In genomic region chr20:62476074-62476838, GRCh38 we compare ENCODE assay signal across 13 cellular contexts. TPM values are rescaled to one million over a fixed set of nuclear protein-coding genes. Genes with fewer than 3 reads are reported as not detected.
DNase-seq lines count a peak whose midpoint lies in the region; ATAC-seq, FAIRE-seq and TF ChIP-seq lines count a peak whose summit lies in the region.
"Had no signal": no experiment of that assay in that cellular context is flagged by ENCODE, and none has a peak within 500 bp of the region (broad histone marks: within the 10 kb centered on the region; RNA-seq: fewer than 3 reads in every experiment).

No MANE protein-coding gene starts in this region.

- no peaks in the 10 kb centered on the region for H3K36me3 ChIP-seq in adrenal gland (replicated peaks in 1 of 2)
- H3K36me3 ChIP-seq in kidney (ENCODE audit: control insufficient read depth in 1 of 2, insufficient read depth in 2 of 2, low read length in 2 of 2) = no peaks in the 10 kb centered on the region
- no peaks in the 10 kb centered on the region for H3K36me3 ChIP-seq in testis (ENCODE audit: low read depth, missing control alignments)
- H3K36me3 ChIP-seq: colonic mucosa had no signal

- H3K4me3 Mint-ChIP-seq in activated naive CD4-positive, alpha-beta T cell treated with anti-CD3 and anti-CD28 coated beads, Interleukin-2, amount 10 ng/mL, durations not matched to agents 7 days and 5 days = no peak overlapping the region

- H3K27me3 ChIP-seq in adrenal gland (peaks cover 7% of the 10 kb centered on the region), testis (no peaks in the 10 kb centered on the region)

- no peaks in the 10 kb centered on the region for H3K4me1 Mint-ChIP-seq in activated naive CD4-positive, alpha-beta T cell treated with anti-CD3 and anti-CD28 coated beads, Interleukin-2, amount 10 ng/mL, durations not matched to agents 7 days and 5 days

- FAIRE-seq in kidney (lab: Jason Lieb, UNC) = no peak

- H3K27ac Mint-ChIP-seq in activated naive CD4-positive, alpha-beta T cell treated with anti-CD3 and anti-CD28 coated beads, Interleukin-2, amount 10 ng/mL, durations not matched to agents 7 days and 5 days = no peak overlapping the region

- H3K36me3 Mint-ChIP-seq in activated naive CD4-positive, alpha-beta T cell treated with anti-CD3 and anti-CD28 coated beads, Interleukin-2, amount 10 ng/mL, durations not matched to agents 7 days and 5 days = no peaks in the 10 kb centered on the region

- peaks cover 96% of the 10 kb centered on the region for H3K27me3 Mint-ChIP-seq in activated naive CD4-positive, alpha-beta T cell treated with anti-CD3 and anti-CD28 coated beads, Interleukin-2, amount 10 ng/mL, durations not matched to agents 7 days and 5 days

- CTCF ChIA-PET in activated naive CD4-positive, alpha-beta T cell treated with anti-CD3 and anti-CD28 coated beads, Interleukin-2, amount 10 ng/mL, durations not matched to agents 7 days and 5 days (lab: Charles Lee) = no interaction called here

- DNase-seq in DMS 273 (lab: John Stamatoyannopoulos, UW; ENCODE audit: unreplicated experiment) = peak; percentile 66
- no peak for DNase-seq in DMS 273 treated with DMSO at 0.1 percent for 48 hours (lab: John Stamatoyannopoulos, UW)
- DNase-seq in adrenal gland = peak; percentile 55 to 77 (median 69)
- peak; percentile 89 for DNase-seq in kidney
- peak; percentile 82 for DNase-seq in testis
- DNase-seq in activated naive CD4-positive, alpha-beta T cell treated with anti-CD3 and anti-CD28 coated beads, Interleukin-2, amount 10 ng/mL, durations not matched to agents 7 days and 5 days = no peak
- DNase-seq: activated T-cell treated with anti-CD3 and anti-CD28 coated beads, Interleukin-2, amount 50 U/mL, for 1 hour; colonic mucosa; NCI-H187 had no signal

- H3K4me1 ChIP-seq in adrenal gland (replicated peaks in 1 of 2) (peaks cover 0 to 11% of the 10 kb centered on the region in 2 donors), kidney (ENCODE audit: control insufficient read depth in 1 of 2, insufficient read depth in 1 of 2, low read depth in 1 of 2, low read length in 2 of 2) (peaks cover 0 to 3% of the 10 kb centered on the region in 2 donors), testis (peaks cover 9% of the 10 kb centered on the region)
- H3K4me1 ChIP-seq: colonic mucosa had no signal

- H3K4me3 ChIP-seq in adrenal gland = peak overlapping the region in 2 of 4 donors; percentile 16 to 67
- H3K4me3 ChIP-seq in kidney (ENCODE audit: low read length in 2 of 2) = peak overlapping the region in 1 of 2 donors; percentile 17
- peak overlapping the region; percentile 36 to 70 for H3K4me3 ChIP-seq in testis
- H3K4me3 ChIP-seq: colonic mucosa had no signal

- 6 to 23% (median 7%) methylated on average over 22 to 78 of the region's 80 CpGs for WGBS in adrenal gland, 4 donors
- 3 to 9% methylated on average over 18 to 60 of the region's 80 CpGs for WGBS in testis, 2 donors

- H3K9ac ChIP-seq in kidney (ENCODE audit: low read length in 2 of 2) = no peak overlapping the region

- H3K9me3 Mint-ChIP-seq in activated naive CD4-positive, alpha-beta T cell treated with anti-CD3 and anti-CD28 coated beads, Interleukin-2, amount 10 ng/mL, durations not matched to agents 7 days and 5 days = no peaks in the 10 kb centered on the region

- H3K27ac ChIP-seq in adrenal gland = peak overlapping the region in 3 of 5 donors; percentile 25 to 77 (median 54)
- no peak overlapping the region for H3K27ac ChIP-seq in kidney (ENCODE audit: low read depth in 2 of 2, low read length in 2 of 2)
- H3K27ac ChIP-seq in testis = peak overlapping the region; percentile 32 to 33
- H3K27ac ChIP-seq: 22Rv1, colonic mucosa, skin epidermis had no signal

- TF ChIP-seq CTCF in adrenal gland (IDR thresholded peaks at IDR 0.05) (no peak), kidney (IDR thresholded peaks at IDR 0.05; ENCODE audit: borderline replicate concordance, extremely low read depth, insufficient read depth) (no peak), testis (IDR thresholded peaks at IDR 0.05) (no peak)

- TF ChIP-seq POLR2A in adrenal gland (IDR thresholded peaks at IDR 0.05) (peak in 1 of 2 donors; percentile 64), testis (IDR thresholded peaks at IDR 0.05) (no peak)

- intact Hi-C loops in adrenal gland (cut with DNase I) = no loop called here
- intact Hi-C loops in kidney (cut with DNase I) = no loop called here
- intact Hi-C loops in testis (cut with DNase I; ENCODE audit: low total_unique reads) = no loop called here

- no peak for ATAC-seq in HG03571 (IDR thresholded peaks at IDR 0.05; ENCODE audit: unreplicated experiment)
- ATAC-seq in HG02884 (IDR thresholded peaks at IDR 0.05; ENCODE audit: unreplicated experiment) = no peak

- no peaks in the 10 kb centered on the region for H3K9me3 ChIP-seq in adrenal gland (replicated peaks in 1 of 3)
- no peaks in the 10 kb centered on the region for H3K9me3 ChIP-seq in kidney (ENCODE audit: control insufficient read depth in 1 of 2, low read length in 2 of 2)
- H3K9me3 ChIP-seq in testis = no peaks in the 10 kb centered on the region
- H3K9me3 ChIP-seq: colonic mucosa had no signal

RNA-seq across cellular contexts. Expression of gene GATA5, which starts 0.5 kb away (rescaled TPM):
- 10 to 100 TPM in 1 of 8 donors, 1 to 10 TPM in 7; 4.8 to 12.0 (median 6.3) TPM for total RNA-seq in adrenal gland
- polyA plus RNA-seq in adrenal gland = 1 to 10 TPM in 2 of 3 donors, under 1 TPM in 1; 0.68 to 1.9 (median 1.8) TPM
- 1.0 TPM for total RNA-seq in kidney
- polyA plus RNA-seq in kidney (ENCODE audit: insufficient read depth, low read depth, low replicate concordance) = 6.9 TPM
- total RNA-seq in testis = 10 to 100 TPM; 54.5 to 70.6 TPM
- 19.0 TPM for polyA plus RNA-seq in testis (ENCODE audit: insufficient read depth, low read depth, low replicate concordance)

RNA-seq across cellular contexts. Expression of gene RBBP8NL, which starts 48.9 kb away (rescaled TPM):
- total RNA-seq in adrenal gland (not detected), kidney (0.13 TPM), testis (1 to 10 TPM in 1 of 2 donors, under 1 TPM in 1; 0.81 to 1.3 TPM)
- polyA plus RNA-seq in adrenal gland (not detected), kidney (ENCODE audit: insufficient read depth, low read depth, low replicate concordance) (1.5 TPM), testis (ENCODE audit: insufficient read depth, low read depth, low replicate concordance) (2.8 TPM)

Comparison
In these comparisons a context has a peak if more than half of its experiments do, and no peak if none do; other contexts are left out.
1. DNase-seq: peak in DMS 273 (single experiment), adrenal gland (7 of 7), kidney (single experiment) and testis (single experiment); none in DMS 273 treated with DMSO at 0.1 percent for 48 hours (single experiment) and activated naive CD4-positive, alpha-beta T cell treated with anti-CD3 and anti-CD28 coated beads, Interleukin-2, amount 10 ng/mL, durations not matched to agents 7 days and 5 days (single experiment).
2. H3K27ac ChIP-seq: peak in adrenal gland (3 of 5) and testis (2 of 2); none in kidney (0 of 2).
3. RNA of gene GATA5, which starts 0.5 kb away (total RNA-seq): 54.5 to 70.6 TPM in testis; 4.8 to 12.0 TPM in adrenal gland and 1.0 TPM in kidney (single experiment); every median in the first group is over 4 times any median in the second.